ENCODE assay signal across 12 cellular contexts in genomic region chr1:23475134-23475628, GRCh38. TPM values are rescaled to one million over a fixed set of nuclear protein-coding genes. Genes with fewer than 3 reads are reported as not detected.
DNase-seq lines count a peak whose midpoint lies in the region; ATAC-seq and TF ChIP-seq lines count a peak whose summit lies in the region.
"Had no signal": no experiment of that assay in that cellular context is flagged by ENCODE, and none has a peak within 500 bp of the region (broad histone marks: within the 10 kb centered on the region; RNA-seq: fewer than 3 reads in every experiment).

No MANE protein-coding gene starts in this region.

- H3F3A ChIP-seq in GM23248 (ENCODE audit: insufficient read depth) = peaks cover 50% of the 10 kb centered on the region

- H3K9me3 Mint-ChIP-seq in naive thymus-derived CD4-positive, alpha-beta T cell = no peaks in the 10 kb centered on the region
- H3K9me3 Mint-ChIP-seq: activated CD4-positive, alpha-beta T cell treated with anti-CD3 and anti-CD28 coated beads, Interleukin-2, amount 10 ng/mL, durations not matched to agents 24 days and 14 days; activated naive CD8-positive, alpha-beta T cell treated with anti-CD3 and anti-CD28 coated beads, Interleukin-2, amount 10 ng/mL, durations not matched to agents 7 days and 5 days had no signal

- 20 to 25% methylated on average over 6 of the region's 6 CpGs for WGBS in GM23248 (ENCODE audit: low coverage in 1 of 2, low lambda C conversion rate in 2 of 2, missing lambda C conversion rate in 2 of 2), 2 experiments

- no peaks in the 10 kb centered on the region for H3K9me2 ChIP-seq in GM23248 (ENCODE audit: insufficient read depth)

- no peak overlapping the region for H3K27ac Mint-ChIP-seq in naive thymus-derived CD4-positive, alpha-beta T cell
- H3K27ac Mint-ChIP-seq: activated CD4-positive, alpha-beta T cell treated with anti-CD3 and anti-CD28 coated beads, Interleukin-2, amount 10 ng/mL, durations not matched to agents 24 days and 14 days; activated naive CD8-positive, alpha-beta T cell treated with anti-CD3 and anti-CD28 coated beads, Interleukin-2, amount 10 ng/mL, durations not matched to agents 7 days and 5 days had no signal

- no peaks in the 10 kb centered on the region for H4K20me1 ChIP-seq in GM23248 (ENCODE audit: insufficient read depth)

- H3K4me3 ChIP-seq in GM23248 (no peak overlapping the region), SJCRH30 (no peak overlapping the region), fibroblast of mammary gland (ENCODE audit: control insufficient read depth, low read depth, low read length) (no peak overlapping the region), skeletal muscle cell (ENCODE audit: low read depth, low read length) (no peak overlapping the region)
- H3K4me3 ChIP-seq in naive thymus-derived CD4-positive, alpha-beta T cell (ENCODE audit: low read length) = no peak overlapping the region

- H3K27ac ChIP-seq in GM23248 = peak overlapping the region; percentile 83
- peak overlapping the region; percentile 20; the same call in 1 of the 2 replicates for H3K27ac ChIP-seq in SJCRH30
- H3K27ac ChIP-seq in naive thymus-derived CD4-positive, alpha-beta T cell (ENCODE audit: low read depth, low read length) = no peak overlapping the region
- H3K27ac ChIP-seq: neutrophil had no signal

- intact Hi-C loops in naive thymus-derived CD4-positive, alpha-beta T cell (cut with micrococcal nuclease) = no loop called here

- H3K36me3 Mint-ChIP-seq in naive thymus-derived CD4-positive, alpha-beta T cell = no peaks in the 10 kb centered on the region
- H3K36me3 Mint-ChIP-seq: activated naive CD8-positive, alpha-beta T cell treated with anti-CD3 and anti-CD28 coated beads, Interleukin-2, amount 10 ng/mL, durations not matched to agents 7 days and 5 days had no signal

- CTCF ChIA-PET in naive thymus-derived CD4-positive, alpha-beta T cell (lab: Charles Lee) = interaction anchor here (0.6 kb wide), 1 partner anchor 67 kb away, joined by 5 read pairs; no protein-coding TSS in a partner anchor

- H3K9ac ChIP-seq in GM23248 = peak overlapping the region; percentile 46

- H3K79me2 ChIP-seq in GM23248 (ENCODE audit: insufficient read depth) = peaks cover 6% of the 10 kb centered on the region; the same call in 1 of the 2 replicates

- ATAC-seq in naive thymus-derived CD4-positive, alpha-beta T cell = no peak
- ATAC-seq in GM18873 (IDR thresholded peaks at IDR 0.05; ENCODE audit: low FRiP score, unreplicated experiment) = no peak

- no peak for TF ChIP-seq CTCF in fibroblast of mammary gland (conservative IDR thresholded peaks at IDR 0.05; ENCODE audit: control insufficient read depth, insufficient read depth, low read depth, low read length)

- H3K27me3 ChIP-seq in GM23248 (replicated peaks; ENCODE audit: insufficient read depth) (no peaks in the 10 kb centered on the region), SJCRH30 (no peaks in the 10 kb centered on the region)
- no peaks in the 10 kb centered on the region for H3K27me3 ChIP-seq in naive thymus-derived CD4-positive, alpha-beta T cell (ENCODE audit: control insufficient read depth in 2 of 2, insufficient read depth in 2 of 2, low read length in 2 of 2)

- in situ Hi-C loops in GM23248 (cut with MboI) = no loop called here

- DNase-seq in GM23248 (peak; percentile 93), SJCRH30 (peak; percentile 38 to 64), fibroblast of mammary gland (ENCODE audit: low read depth) (peak; percentile 97), skeletal muscle cell (ENCODE audit: low read depth) (peak; percentile 86), AML-193 (lab: John Stamatoyannopoulos, UW) (no peak), HuH-7.5 (ENCODE audit: low spot score) (no peak)
- DNase-seq in naive thymus-derived CD4-positive, alpha-beta T cell = no peak
- DNase-seq: activated CD4-positive, alpha-beta T cell treated with anti-CD3 and anti-CD28 coated beads, Interleukin-2, amount 10 ng/mL, durations not matched to agents 24 days and 14 days; activated naive CD8-positive, alpha-beta T cell treated with anti-CD3 and anti-CD28 coated beads, Interleukin-2, amount 10 ng/mL, durations not matched to agents 7 days and 5 days; OCI-M1 had no signal

- H3K4me1 ChIP-seq in GM23248 (ENCODE audit: insufficient read depth) = peaks cover 43% of the 10 kb centered on the region
- peaks cover 26% of the 10 kb centered on the region for H3K4me1 ChIP-seq in SJCRH30
- no peaks in the 10 kb centered on the region for H3K4me1 ChIP-seq in naive thymus-derived CD4-positive, alpha-beta T cell (ENCODE audit: control insufficient read depth in 2 of 2, insufficient read depth in 2 of 2, low read length in 2 of 2)

- H3K9me3 ChIP-seq in GM23248 (ENCODE audit: low read depth) (no peaks in the 10 kb centered on the region), SJCRH30 (replicated peaks) (no peaks in the 10 kb centered on the region)
- no peaks in the 10 kb centered on the region for H3K9me3 ChIP-seq in naive thymus-derived CD4-positive, alpha-beta T cell (ENCODE audit: control insufficient read depth in 2 of 3, low read length in 3 of 3)
- H3K9me3 ChIP-seq: neutrophil had no signal

- POLR2A ChIA-PET in naive thymus-derived CD4-positive, alpha-beta T cell (lab: Charles Lee) = no interaction called here

- peaks cover 0 to 6% (median 0%) of the 10 kb centered on the region in 7 donors for H3K4me1 Mint-ChIP-seq in naive thymus-derived CD4-positive, alpha-beta T cell
- H3K4me1 Mint-ChIP-seq: activated CD4-positive, alpha-beta T cell treated with anti-CD3 and anti-CD28 coated beads, Interleukin-2, amount 10 ng/mL, durations not matched to agents 24 days and 14 days; activated naive CD8-positive, alpha-beta T cell treated with anti-CD3 and anti-CD28 coated beads, Interleukin-2, amount 10 ng/mL, durations not matched to agents 7 days and 5 days had no signal

- no peak overlapping the region for H2AFZ ChIP-seq in GM23248

- H3K4me2 ChIP-seq in GM23248 (ENCODE audit: unreplicated experiment) = peak overlapping the region; percentile 40

- H3K4me3 Mint-ChIP-seq in naive thymus-derived CD4-positive, alpha-beta T cell = no peak overlapping the region
- H3K4me3 Mint-ChIP-seq: activated CD4-positive, alpha-beta T cell treated with anti-CD3 and anti-CD28 coated beads, Interleukin-2, amount 10 ng/mL, durations not matched to agents 24 days and 14 days; activated naive CD8-positive, alpha-beta T cell treated with anti-CD3 and anti-CD28 coated beads, Interleukin-2, amount 10 ng/mL, durations not matched to agents 7 days and 5 days had no signal

- no peaks in the 10 kb centered on the region for H3K36me3 ChIP-seq in GM23248 (ENCODE audit: low read depth)
- H3K36me3 ChIP-seq in SJCRH30 = 0 out of 2 replicates have a peak, but pooled peaks cover 6% of the 10 kb centered on the region
- no peaks in the 10 kb centered on the region for H3K36me3 ChIP-seq in naive thymus-derived CD4-positive, alpha-beta T cell (ENCODE audit: control insufficient read depth in 2 of 3, insufficient read depth in 3 of 3, low read length in 3 of 3)
- H3K36me3 ChIP-seq: neutrophil had no signal

- peaks cover 0 to 16% (median 5%) of the 10 kb centered on the region in 5 donors for H3K27me3 Mint-ChIP-seq in naive thymus-derived CD4-positive, alpha-beta T cell

RNA-seq across cellular contexts. Expression of gene ASAP3, which starts 8.8 kb away (rescaled TPM):
- total RNA-seq in GM23248 (2014; rRNA removed; shearing (Covaris generic)) = 27.3 and 37.1 TPM in 2 replicates
- 13.9 and 14.1 TPM in 2 replicates for polyA plus RNA-seq in GM23248 (2016; fragmentation: Nextera tagmentation; extraction: Ambion mirVana)
- 19.7 and 24.0 TPM in 2 replicates for total RNA-seq in SJCRH30 (2014; rRNA removed; shearing (Covaris generic))
- total RNA-seq in naive thymus-derived CD4-positive, alpha-beta T cell = 1 to 10 TPM in 4 of 5 experiments, under 1 TPM in 1; 0.12 to 8.8 (median 1.7) TPM
- polyA plus RNA-seq in naive thymus-derived CD4-positive, alpha-beta T cell = under 1 TPM; 0.26 to 0.47 TPM

RNA-seq across cellular contexts. Expression of gene TCEA3, which starts 50.6 kb away (rescaled TPM):
- total RNA-seq in GM23248 (2014; rRNA removed; shearing (Covaris generic)) = 9.2 and 16.3 TPM in 2 replicates
- 21.3 and 23.2 TPM in 2 replicates for polyA plus RNA-seq in GM23248 (2016; fragmentation: Nextera tagmentation; extraction: Ambion mirVana)
- total RNA-seq in SJCRH30 (2014; rRNA removed; shearing (Covaris generic)) = 0.10 TPM in 1 of 2 replicates, not detected in the other
- 10 to 100 TPM; 20.2 to 59.2 (median 49.3) TPM for total RNA-seq in naive thymus-derived CD4-positive, alpha-beta T cell
- 10 to 100 TPM; 34.4 to 57.2 TPM for polyA plus RNA-seq in naive thymus-derived CD4-positive, alpha-beta T cell

RNA-seq across cellular contexts. Expression of gene E2F2, which starts 55.9 kb away (rescaled TPM):
- total RNA-seq in GM23248 (2014; rRNA removed; shearing (Covaris generic)) = 1.1 and 1.2 TPM in 2 replicates
- 0.20 and 0.51 TPM in 2 replicates for polyA plus RNA-seq in GM23248 (2016; fragmentation: Nextera tagmentation; extraction: Ambion mirVana)
- total RNA-seq in SJCRH30 (2014; rRNA removed; shearing (Covaris generic)) = 33.5 and 43.2 TPM in 2 replicates
- 10 to 100 TPM in 1 of 5 experiments, 1 to 10 TPM in 1, under 1 TPM in 2, not detected in 1; 0.14 to 65.7 (median 2.5) TPM for total RNA-seq in naive thymus-derived CD4-positive, alpha-beta T cell
- polyA plus RNA-seq in naive thymus-derived CD4-positive, alpha-beta T cell = not detected

Comparison
In these comparisons a context has a peak if more than half of its experiments do, and no peak if none do; other contexts are left out.
1. DNase-seq: peak in GM23248 (single experiment), SJCRH30 (2 of 2), fibroblast of mammary gland (single experiment) and skeletal muscle cell (single experiment); none in naive thymus-derived CD4-positive, alpha-beta T cell (0 of 9), AML-193 (0 of 2) and HuH-7.5 (single experiment).